ENCODE assay signal across 8 cellular contexts in genomic region chr5:52948418-52949076, GRCh38. TPM values are rescaled to one million over a fixed set of nuclear protein-coding genes. Genes with fewer than 3 reads are reported as not detected.
A peak's percentile ranks its signal among the peaks of the same experiment; 100 is the strongest.
DNase-seq lines count a peak whose midpoint lies in the region; ATAC-seq and FAIRE-seq lines count a peak whose summit lies in the region.

No MANE protein-coding gene starts in this region.

- peak overlapping the region; percentile 42 for H3K27ac ChIP-seq in muscle layer of duodenum (ENCODE audit: low read length)

- no peaks in the 10 kb centered on the region for H3K9me3 ChIP-seq in muscle layer of duodenum (ENCODE audit: control insufficient read depth in 1 of 2, low read length in 2 of 2)

- no peak overlapping the region for H3K4me3 Mint-ChIP-seq in activated CD8-positive, alpha-beta T cell treated with anti-CD3 and anti-CD28 coated beads, Interleukin-2, amount 10 ng/mL, durations not matched to agents 7 days and 5 days

- peak overlapping the region; percentile 21 for H3K27ac Mint-ChIP-seq in activated CD8-positive, alpha-beta T cell treated with anti-CD3 and anti-CD28 coated beads, Interleukin-2, amount 10 ng/mL, durations not matched to agents 7 days and 5 days

- no peaks in the 10 kb centered on the region for H3K27me3 ChIP-seq in muscle layer of duodenum (ENCODE audit: low read depth, low read length)

- CTCF ChIA-PET in activated CD8-positive, alpha-beta T cell treated with anti-CD3 and anti-CD28 coated beads, Interleukin-2, amount 10 ng/mL, durations not matched to agents 7 days and 5 days (lab: Charles Lee): interaction anchor here (0.6 to 11.5 kb wide), 50 partner anchors 8 to 1281 kb away, joined by 3 to 282 read pairs (median 4); partner anchors contain the start of genes ITGA2 and MOCS2

- no peak overlapping the region for H3K4me3 ChIP-seq in muscle layer of duodenum (ENCODE audit: low read depth in 1 of 2, low read length in 2 of 2)

- peaks cover 3 to 13% of the 10 kb centered on the region in 2 donors for H3K36me3 ChIP-seq in muscle layer of duodenum (ENCODE audit: control insufficient read depth in 1 of 2, insufficient read depth in 2 of 2, low read length in 2 of 2)

- peaks cover 38% of the 10 kb centered on the region for H3K4me1 Mint-ChIP-seq in activated CD8-positive, alpha-beta T cell treated with anti-CD3 and anti-CD28 coated beads, Interleukin-2, amount 10 ng/mL, durations not matched to agents 7 days and 5 days (ENCODE audit: low read depth)

- H3K36me3 Mint-ChIP-seq in activated CD8-positive, alpha-beta T cell treated with anti-CD3 and anti-CD28 coated beads, Interleukin-2, amount 10 ng/mL, durations not matched to agents 7 days and 5 days (ENCODE audit: low read depth): peaks cover 2% of the 10 kb centered on the region

- peak; percentile 99 for ATAC-seq in GM19397 (IDR thresholded peaks at IDR 0.05; ENCODE audit: unreplicated experiment)
- peak; percentile 96 for ATAC-seq in HG03457 (IDR thresholded peaks at IDR 0.05; ENCODE audit: unreplicated experiment)
- peak; percentile 92 for ATAC-seq in activated CD8-positive, alpha-beta T cell treated with anti-CD3 and anti-CD28 coated beads, Interleukin-2, amount 10 ng/mL, durations not matched to agents 7 days and 5 days

- peaks cover 0 to 53% of the 10 kb centered on the region in 2 donors for H3K4me1 ChIP-seq in muscle layer of duodenum (ENCODE audit: control insufficient read depth in 1 of 2, insufficient read depth in 2 of 2, low read length in 2 of 2)

- no peaks in the 10 kb centered on the region for H3K27me3 Mint-ChIP-seq in activated CD8-positive, alpha-beta T cell treated with anti-CD3 and anti-CD28 coated beads, Interleukin-2, amount 10 ng/mL, durations not matched to agents 7 days and 5 days (ENCODE audit: low read depth)

- POLR2A ChIA-PET in activated CD8-positive, alpha-beta T cell treated with anti-CD3 and anti-CD28 coated beads, Interleukin-2, amount 10 ng/mL, durations not matched to agents 7 days and 5 days (lab: Charles Lee): interaction anchor here (0.6 to 1.3 kb wide), 6 partner anchors 139 to 826 kb away, joined by 3 to 4 read pairs (median 3); partner anchors contain the start of gene MOCS2

- DNase-seq in COLO668 (lab: John Stamatoyannopoulos, UW; ENCODE audit: unreplicated experiment): peak; percentile 27
- peak; percentile 42 for DNase-seq in NCI-H748 treated with DMSO at 0.1 percent for 48 hours (lab: John Stamatoyannopoulos, UW)
- DNase-seq in activated CD8-positive, alpha-beta T cell treated with anti-CD3 and anti-CD28 coated beads, Interleukin-2, amount 10 ng/mL, durations not matched to agents 7 days and 5 days: peak; percentile 85
- peak; percentile 22 for DNase-seq in stimulated activated naive CD4-positive, alpha-beta T cell treated with Interleukin-2 at 50 U/mL for 16 hours (lab: John Stamatoyannopoulos, UW)

- peak; percentile 78 for FAIRE-seq in endometrium (lab: Jason Lieb, UNC)

- H3K9me3 Mint-ChIP-seq in activated CD8-positive, alpha-beta T cell treated with anti-CD3 and anti-CD28 coated beads, Interleukin-2, amount 10 ng/mL, durations not matched to agents 7 days and 5 days (ENCODE audit: insufficient read depth): no peaks in the 10 kb centered on the region

RNA-seq across cellular contexts. Expression of gene ITGA2, which starts 40.6 kb away (rescaled TPM):
- 1 to 10 TPM; 4.3 to 4.8 TPM for total RNA-seq in activated CD8-positive, alpha-beta T cell treated with anti-CD3 and anti-CD28 coated beads, Interleukin-2, amount 10 ng/mL, durations not matched to agents 7 days and 5 days

Comparison
In these comparisons a context has a peak if more than half of its experiments do, and no peak if none do; other contexts are left out.
1. DNase-seq: peak in every context shown above with its lines; median percentile 85 in activated CD8-positive, alpha-beta T cell treated with anti-CD3 and anti-CD28 coated beads, Interleukin-2, amount 10 ng/mL, durations not matched to agents 7 days and 5 days; 42 in NCI-H748 treated with DMSO at 0.1 percent for 48 hours; 27 in COLO668; 22 in stimulated activated naive CD4-positive, alpha-beta T cell treated with Interleukin-2 at 50 U/mL for 16 hours.